In the genomic region with DNA sequence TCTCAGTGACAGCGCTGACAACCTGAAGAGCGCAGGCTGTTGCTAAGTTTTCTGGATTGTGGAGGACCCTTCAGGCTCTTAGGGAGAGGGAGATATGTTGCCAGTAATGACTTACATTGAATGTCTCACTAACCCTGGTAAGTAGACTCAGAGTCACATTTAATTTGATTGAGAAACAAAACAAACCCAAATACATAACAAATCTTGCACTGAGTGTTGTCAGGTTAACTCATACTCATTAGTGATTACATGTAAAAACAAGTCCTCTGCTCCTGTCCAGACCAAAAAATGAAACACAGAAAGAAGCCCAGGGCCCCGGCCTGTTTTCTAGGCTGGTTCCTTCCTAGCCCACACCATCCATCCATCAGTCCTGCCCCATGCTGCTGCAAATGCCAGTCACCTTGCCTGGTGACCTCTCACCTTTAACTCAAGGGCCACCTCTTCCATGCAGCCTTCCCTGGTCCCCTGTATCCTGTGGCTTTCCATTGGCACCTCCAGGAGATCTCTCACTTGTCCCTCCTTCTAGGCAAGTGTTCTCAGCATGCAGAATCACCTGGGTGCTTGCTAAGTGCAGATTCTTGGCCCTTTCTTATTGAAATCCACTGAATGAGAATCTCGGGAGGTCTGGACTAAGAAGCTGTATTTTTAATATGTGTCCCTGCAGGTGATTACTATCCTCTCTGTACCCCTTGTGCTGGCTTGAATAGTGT, we compare ENCODE assay signal across 2 cellular contexts.
A peak's percentile ranks its signal among the peaks of the same experiment; 100 is the strongest.
TF ChIP-seq lines count a peak whose summit lies in the region.

No MANE protein-coding gene starts in this region.

TF ChIP-seq in WTC11, 78 proteins besides CTCF, POLR2A, EP300 and RAD21:
- no peak for TF ChIP-seq SMAD4 (CRISPR knock-in tag; IDR thresholded peaks at IDR 0.05)
- peak; percentile 91 for TF ChIP-seq ZNF423 (CRISPR knock-in tag; IDR thresholded peaks at IDR 0.05)
- TF ChIP-seq AR (CRISPR knock-in tag; IDR thresholded peaks at IDR 0.05), result no peak
- TF ChIP-seq EMX1 (CRISPR knock-in tag; IDR thresholded peaks at IDR 0.05), result no peak
- TF ChIP-seq, protein P1, sequence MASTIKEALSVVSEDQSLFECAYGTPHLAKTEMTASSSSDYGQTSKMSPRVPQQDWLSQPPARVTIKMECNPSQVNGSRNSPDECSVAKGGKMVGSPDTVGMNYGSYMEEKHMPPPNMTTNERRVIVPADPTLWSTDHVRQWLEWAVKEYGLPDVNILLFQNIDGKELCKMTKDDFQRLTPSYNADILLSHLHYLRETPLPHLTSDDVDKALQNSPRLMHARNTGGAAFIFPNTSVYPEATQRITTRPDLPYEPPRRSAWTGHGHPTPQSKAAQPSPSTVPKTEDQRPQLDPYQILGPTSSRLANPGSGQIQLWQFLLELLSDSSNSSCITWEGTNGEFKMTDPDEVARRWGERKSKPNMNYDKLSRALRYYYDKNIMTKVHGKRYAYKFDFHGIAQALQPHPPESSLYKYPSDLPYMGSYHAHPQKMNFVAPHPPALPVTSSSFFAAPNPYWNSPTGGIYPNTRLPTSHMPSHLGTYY (CRISPR knock-in tag; IDR thresholded peaks at IDR 0.05), result no peak
- no peak for TF ChIP-seq PRRX2 (CRISPR knock-in tag; IDR thresholded peaks at IDR 0.05)
- TF ChIP-seq, protein P2, sequence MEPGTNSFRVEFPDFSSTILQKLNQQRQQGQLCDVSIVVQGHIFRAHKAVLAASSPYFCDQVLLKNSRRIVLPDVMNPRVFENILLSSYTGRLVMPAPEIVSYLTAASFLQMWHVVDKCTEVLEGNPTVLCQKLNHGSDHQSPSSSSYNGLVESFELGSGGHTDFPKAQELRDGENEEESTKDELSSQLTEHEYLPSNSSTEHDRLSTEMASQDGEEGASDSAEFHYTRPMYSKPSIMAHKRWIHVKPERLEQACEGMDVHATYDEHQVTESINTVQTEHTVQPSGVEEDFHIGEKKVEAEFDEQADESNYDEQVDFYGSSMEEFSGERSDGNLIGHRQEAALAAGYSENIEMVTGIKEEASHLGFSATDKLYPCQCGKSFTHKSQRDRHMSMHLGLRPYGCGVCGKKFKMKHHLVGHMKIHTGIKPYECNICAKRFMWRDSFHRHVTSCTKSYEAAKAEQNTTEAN (CRISPR knock-in tag; IDR thresholded peaks at IDR 0.05), result no peak
- TF ChIP-seq GRHL2 (CRISPR knock-in tag; IDR thresholded peaks at IDR 0.05; ENCODE audit: insufficient replicate concordance, severe bottlenecking), result no peak
- 0 out of 2 replicates have a peak, but pooled peaks have one; percentile 17 for TF ChIP-seq TEAD1 (CRISPR knock-in tag; IDR thresholded peaks at IDR 0.05)
- no peak for TF ChIP-seq HMGA2 (CRISPR knock-in tag; IDR thresholded peaks at IDR 0.05)
- no peak for TF ChIP-seq TP53 (CRISPR knock-in tag; IDR thresholded peaks at IDR 0.05)
- no peak for TF ChIP-seq KAT7 (CRISPR knock-in tag; IDR thresholded peaks at IDR 0.05; ENCODE audit: borderline replicate concordance)
- TF ChIP-seq GABPB1 (CRISPR knock-in tag; IDR thresholded peaks at IDR 0.05), result no peak
- TF ChIP-seq, protein P3, sequence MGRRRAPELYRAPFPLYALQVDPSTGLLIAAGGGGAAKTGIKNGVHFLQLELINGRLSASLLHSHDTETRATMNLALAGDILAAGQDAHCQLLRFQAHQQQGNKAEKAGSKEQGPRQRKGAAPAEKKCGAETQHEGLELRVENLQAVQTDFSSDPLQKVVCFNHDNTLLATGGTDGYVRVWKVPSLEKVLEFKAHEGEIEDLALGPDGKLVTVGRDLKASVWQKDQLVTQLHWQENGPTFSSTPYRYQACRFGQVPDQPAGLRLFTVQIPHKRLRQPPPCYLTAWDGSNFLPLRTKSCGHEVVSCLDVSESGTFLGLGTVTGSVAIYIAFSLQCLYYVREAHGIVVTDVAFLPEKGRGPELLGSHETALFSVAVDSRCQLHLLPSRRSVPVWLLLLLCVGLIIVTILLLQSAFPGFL (CRISPR knock-in tag; IDR thresholded peaks at IDR 0.05; ENCODE audit: borderline replicate concordance), result no peak
- no peak for TF ChIP-seq FOXK1 (CRISPR knock-in tag; IDR thresholded peaks at IDR 0.05)
- TF ChIP-seq MLX (CRISPR knock-in tag; IDR thresholded peaks at IDR 0.05), result no peak
- TF ChIP-seq, protein P4, sequence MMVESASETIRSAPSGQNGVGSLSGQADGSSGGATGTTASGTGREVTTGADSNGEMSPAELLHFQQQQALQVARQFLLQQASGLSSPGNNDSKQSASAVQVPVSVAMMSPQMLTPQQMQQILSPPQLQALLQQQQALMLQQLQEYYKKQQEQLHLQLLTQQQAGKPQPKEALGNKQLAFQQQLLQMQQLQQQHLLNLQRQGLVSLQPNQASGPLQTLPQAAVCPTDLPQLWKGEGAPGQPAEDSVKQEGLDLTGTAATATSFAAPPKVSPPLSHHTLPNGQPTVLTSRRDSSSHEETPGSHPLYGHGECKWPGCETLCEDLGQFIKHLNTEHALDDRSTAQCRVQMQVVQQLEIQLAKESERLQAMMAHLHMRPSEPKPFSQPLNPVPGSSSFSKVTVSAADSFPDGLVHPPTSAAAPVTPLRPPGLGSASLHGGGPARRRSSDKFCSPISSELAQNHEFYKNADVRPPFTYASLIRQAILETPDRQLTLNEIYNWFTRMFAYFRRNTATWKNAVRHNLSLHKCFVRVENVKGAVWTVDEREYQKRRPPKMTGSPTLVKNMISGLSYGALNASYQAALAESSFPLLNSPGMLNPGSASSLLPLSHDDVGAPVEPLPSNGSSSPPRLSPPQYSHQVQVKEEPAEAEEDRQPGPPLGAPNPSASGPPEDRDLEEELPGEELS (CRISPR knock-in tag; IDR thresholded peaks at IDR 0.05), result no peak
- TF ChIP-seq IRF2 (CRISPR knock-in tag; IDR thresholded peaks at IDR 0.05; ENCODE audit: borderline replicate concordance, low read depth), result no peak

TF ChIP-seq in H1, 55 proteins besides CTCF, POLR2A, EP300 and RAD21:
- TF ChIP-seq FOSL1 (IDR thresholded peaks at IDR 0.05; ENCODE audit: insufficient read depth, low read depth, low read length) (no peak), HDAC2 (IDR thresholded peaks at IDR 0.05; ENCODE audit: borderline replicate concordance in 1 of 2, low read depth in 2 of 2, low read length in 2 of 2) (peak in 1 of 2 experiments; percentile 48; a peak in 2 of 4 replicates), JUN (IDR thresholded peaks at IDR 0.05; ENCODE audit: low read depth, low read length) (no peak), NANOG (IDR thresholded peaks at IDR 0.05; ENCODE audit: insufficient read depth, low read depth, low read length, poor library complexity, severe bottlenecking) (peak; percentile 64)
